Comparison of ENCODE assay signal across 20 cellular contexts in the genomic region with DNA sequence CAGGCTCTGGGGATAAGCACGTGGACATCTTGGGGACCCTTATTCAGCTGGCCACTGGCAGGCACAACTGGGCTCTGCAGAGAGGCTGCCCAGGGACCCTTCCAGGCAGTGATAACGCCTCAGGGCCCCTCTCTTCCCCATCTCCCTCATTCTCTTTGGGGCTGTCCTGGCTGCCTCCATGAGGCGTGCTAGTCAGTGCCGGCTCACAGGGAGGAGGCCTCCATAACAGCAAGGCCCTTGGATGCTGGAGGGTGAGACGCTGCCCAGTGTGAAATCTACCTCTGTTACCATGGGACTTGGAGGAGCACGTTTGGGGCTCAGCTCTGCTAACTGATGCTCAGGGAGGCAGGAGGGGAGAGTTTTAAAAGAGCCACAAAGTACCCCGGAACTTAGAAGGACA.
"Had no signal": no experiment of that assay in that cellular context is flagged by ENCODE, and none has a peak within 500 bp of the region (broad histone marks: within the 10 kb centered on the region; RNA-seq: fewer than 3 reads in every experiment).

No MANE protein-coding gene starts in this region.

- H3K4me3 ChIP-seq: K562 had no signal

- H3K27ac ChIP-seq: KMS-11 had no signal

- H3K4me1 Mint-ChIP-seq: IgD-negative memory B cell had no signal

- H3K27me3 Mint-ChIP-seq: IgD-negative memory B cell had no signal

- H3K36me3 Mint-ChIP-seq: IgD-negative memory B cell had no signal

- H3K4me3 Mint-ChIP-seq: IgD-negative memory B cell had no signal

- DNase-seq: Kasumi-1, MM.1S, NCI-H1092 treated with DMSO at 0.1 percent for 48 hours, NCI-H1436, NCI-H187, NCI-H2029, NCI-H2081 treated with DMSO at 0.1 percent for 48 hours, NCI-H2171, NCI-H226, NCI-H446, NCI-H510A, NCI-H524 treated with DMSO at 0.1 percent for 48 hours, NCI-H69, NCI-H774, RPMI8226, SHP77, SK-N-SH had no signal

- H3K27ac Mint-ChIP-seq: IgD-negative memory B cell had no signal

- H3K9ac ChIP-seq: KMS-11, SK-N-SH had no signal

- H3K9me3 ChIP-seq: SK-N-SH had no signal

- H3K4me2 ChIP-seq: KMS-11, SK-N-SH had no signal
